25 cellular contexts compared by ENCODE assay signal in genomic region chr16:88581033-88581432, GRCh38. TPM values are rescaled to one million over a fixed set of nuclear protein-coding genes. Genes with fewer than 3 reads are reported as not detected.
"Had no signal": no experiment of that assay in that cellular context is flagged by ENCODE, and none has a peak within 500 bp of the region (broad histone marks: within the 10 kb centered on the region; RNA-seq: fewer than 3 reads in every experiment).

No MANE protein-coding gene starts in this region.

- H3K27ac Mint-ChIP-seq: activated CD4-positive, alpha-beta memory T cell treated with anti-CD3 and anti-CD28 coated beads for 36 hours; activated CD4-positive, alpha-beta T cell treated with anti-CD3 and anti-CD28 coated beads, Interleukin-2, amount 10 ng/mL, durations not matched to agents 24 days and 14 days; activated naive CD8-positive, alpha-beta T cell had no signal

- H3K4me3 ChIP-seq: adrenal gland, Peyer's patch, SJSA1 had no signal

- H3K9me3 Mint-ChIP-seq: activated CD4-positive, alpha-beta memory T cell treated with anti-CD3 and anti-CD28 coated beads for 36 hours; activated CD4-positive, alpha-beta T cell treated with anti-CD3 and anti-CD28 coated beads, Interleukin-2, amount 10 ng/mL, durations not matched to agents 24 days and 14 days had no signal

- H3K27ac ChIP-seq: adrenal gland, Peyer's patch, SJSA1 had no signal

- H3K27me3 Mint-ChIP-seq: activated CD4-positive, alpha-beta memory T cell treated with anti-CD3 and anti-CD28 coated beads for 36 hours; activated CD4-positive, alpha-beta T cell treated with anti-CD3 and anti-CD28 coated beads, Interleukin-2, amount 10 ng/mL, durations not matched to agents 24 days and 14 days; activated naive CD8-positive, alpha-beta T cell had no signal

- H3K27me3 ChIP-seq: adrenal gland, Peyer's patch, SJSA1 had no signal

- H3K4me1 ChIP-seq: adrenal gland, Peyer's patch, SJSA1 had no signal

- H3K9me3 ChIP-seq: adrenal gland, Peyer's patch, SJSA1 had no signal

- H3K4me3 Mint-ChIP-seq: activated CD4-positive, alpha-beta memory T cell treated with anti-CD3 and anti-CD28 coated beads for 36 hours; activated CD4-positive, alpha-beta T cell treated with anti-CD3 and anti-CD28 coated beads, Interleukin-2, amount 10 ng/mL, durations not matched to agents 24 days and 14 days; activated naive CD8-positive, alpha-beta T cell had no signal

- DNase-seq: activated CD4-positive, alpha-beta memory T cell treated with anti-CD3 and anti-CD28 coated beads for 36 hours; activated CD4-positive, alpha-beta T cell treated with anti-CD3 and anti-CD28 coated beads, Interleukin-2, amount 10 ng/mL, durations not matched to agents 24 days and 14 days; activated CD4-positive, CD25-positive, alpha-beta regulatory T cell treated with anti-CD3 and anti-CD28 coated beads, Interleukin-2, amount 50 U/mL, for 72 hours; activated effector memory CD4-positive, alpha-beta T cell treated with Interleukin-2 at 50 U/mL for 16 hours; activated naive CD4-positive, alpha-beta T cell; activated T-cell treated with anti-CD3 and anti-CD28 coated beads for 4 hours; adrenal gland; anterior cingulate cortex; Kasumi-1; KBM-7; NCI-H146; NCI-H187 treated with DMSO at 0.1 percent for 48 hours; NCI-H2081 treated with DMSO at 0.1 percent for 48 hours; NCI-H446; NCI-H524; Peyer's patch; SHP77; SW 1271 had no signal

- ATAC-seq: SK-N-SH treated with all-trans-retinoic acid at 6 μM for 48 hours had no signal

RNA-seq across cellular contexts. Expression of gene IL17C, which starts 57.3 kb away (rescaled TPM):
- total RNA-seq: activated CD4-positive, alpha-beta T cell treated with anti-CD3 and anti-CD28 coated beads, Interleukin-2, amount 10 ng/mL, durations not matched to agents 24 days and 14 days; activated CD8-positive, alpha-beta memory T cell treated with anti-CD3 and anti-CD28 coated beads for 36 hours; adrenal gland; cardiac septum; cerebellum; Peyer's patch; SJSA1; T-helper 1 cell treated with Interleukin-12 subunit alpha and Interleukin-12 subunit beta and Interleukin-4 antibody, amounts not matched to agents 30 ng/mL and 1 ng/mL, for 36 hours had no signal
- polyA plus RNA-seq: adrenal gland had no signal
